Comparison of ENCODE assay signal across 8 cellular contexts in the genomic region with DNA sequence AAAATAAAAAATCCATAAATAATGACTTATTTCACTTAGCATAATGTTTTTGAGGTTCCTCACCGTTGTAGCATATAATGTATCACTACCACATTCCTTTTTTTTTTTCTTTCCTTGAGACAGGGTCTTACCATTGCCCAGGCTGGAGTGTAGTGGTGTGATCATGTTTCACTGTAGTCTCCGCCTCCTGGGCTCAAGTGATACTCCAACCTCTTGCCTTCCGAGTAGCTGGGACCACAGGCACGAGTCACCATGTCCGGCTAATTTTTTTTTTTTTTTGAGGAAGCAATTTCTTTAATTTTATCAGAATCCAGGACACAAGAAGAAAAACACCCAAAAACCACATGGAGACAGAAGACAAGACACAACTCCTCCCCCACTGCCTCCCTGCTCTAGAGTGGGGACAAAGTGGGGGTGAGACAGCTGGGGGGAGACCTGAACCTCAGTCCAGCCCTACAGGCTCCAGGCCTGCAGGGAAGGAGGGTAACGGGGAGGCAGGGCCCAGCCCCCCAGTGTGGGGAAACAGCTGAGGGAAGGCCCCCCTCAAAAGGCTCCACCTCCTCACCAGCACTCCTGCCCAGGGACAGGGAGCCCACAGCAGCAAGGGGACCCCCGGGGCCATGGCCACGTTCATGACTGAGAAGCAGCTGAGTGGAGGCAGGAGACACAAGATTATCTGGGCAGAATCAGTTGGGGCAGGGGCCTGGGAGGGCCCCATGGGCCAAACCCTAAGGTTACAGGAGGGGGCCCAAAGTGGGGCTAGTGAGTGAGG. TPM values are rescaled to one million over a fixed set of nuclear protein-coding genes. Genes with fewer than 3 reads are reported as not detected.
DNase-seq lines count a peak whose midpoint lies in the region; ATAC-seq and TF ChIP-seq lines count a peak whose summit lies in the region.
"Not testable (repeated sequence)": the region's sequence is repeated elsewhere in the genome, so short reads cannot be mapped to it uniquely, and the experiment has no call there.

No MANE protein-coding gene starts in this region.

- DNase-seq in DMS153 (lab: John Stamatoyannopoulos, UW) (peak; percentile 42), HFFc6 (peak; percentile 15), NCI-H2107 treated with DMSO at 0.1 percent for 48 hours (lab: John Stamatoyannopoulos, UW; ENCODE audit: unreplicated experiment) (peak; percentile 45), RPMI7951 (ENCODE audit: low read depth) (peak; percentile 60), adipocyte (ENCODE audit: low read depth) (peak; percentile 17), fibroblast of peridontal ligament (ENCODE audit: extremely low read depth) (peak; percentile 37), lower lobe of right lung (peak; percentile 65), stromal cell of bone marrow (ENCODE audit: low read depth) (peak; percentile 25)

- H3K27me3 Mint-ChIP-seq in HFFc6 (ENCODE audit: insufficient read depth): peaks cover 12% of the 10 kb centered on the region

- H3K27ac ChIP-seq in lower lobe of right lung: not testable (repeated sequence)

- not testable (repeated sequence) for H3K4me3 ChIP-seq in adipocyte (ENCODE audit: low read length); lower lobe of right lung

- H3K9me3 Mint-ChIP-seq in HFFc6: not testable (repeated sequence)

- H3K9me3 ChIP-seq in adipocyte (ENCODE audit: control insufficient read depth, low read length); lower lobe of right lung: not testable (repeated sequence)

- not testable (repeated sequence) for H3K4me3 Mint-ChIP-seq in HFFc6

- ATAC-seq in lower lobe of right lung: peak; percentile 87 to 92

- H3K4me1 Mint-ChIP-seq in HFFc6 (ENCODE audit: low read depth): peaks cover 13% of the 10 kb centered on the region

- intact Hi-C loops in lower lobe of right lung (cut with DNase I): not testable (repeated sequence)

- H3K27ac Mint-ChIP-seq in HFFc6: not testable (repeated sequence)

- H3K4me1 ChIP-seq in adipocyte (ENCODE audit: control insufficient read depth, insufficient read depth, low read length); lower lobe of right lung: not testable (repeated sequence)

- TF ChIP-seq CTCF in HFFc6 (IDR thresholded peaks at IDR 0.05); lower lobe of right lung (IDR thresholded peaks at IDR 0.05): not testable (repeated sequence)

- not testable (repeated sequence) for H3K36me3 ChIP-seq in adipocyte (ENCODE audit: control insufficient read depth, insufficient read depth, low read length, severe bottlenecking); lower lobe of right lung

- not testable (repeated sequence) for H3K36me3 Mint-ChIP-seq in HFFc6 (ENCODE audit: low read depth)

- not testable (repeated sequence) for H3K9ac ChIP-seq in adipocyte (ENCODE audit: low read length)

- not testable (repeated sequence) for H3K27me3 ChIP-seq in adipocyte (replicated peaks; ENCODE audit: control insufficient read depth, insufficient read depth, low read length); lower lobe of right lung (ENCODE audit: low read depth)

RNA-seq across cellular contexts. Expression of gene KIFC1, which starts 27.0 kb away (rescaled TPM):
- total RNA-seq in HFFc6 (2021; fragmentation: NEBNext Ultra II Directional; extraction: Animal tissue kit (Norgen Biotek cat#: 25700)): 10 to 100 TPM; 20.6 to 43.5 (median 38.6) TPM
- 125 and 128 TPM in 2 replicates for total RNA-seq in RPMI7951 (2014; rRNA removed; shearing (Covaris generic))
- 2.7 TPM for total RNA-seq in lower lobe of right lung

RNA-seq across cellular contexts. Expression of gene DAXX, which starts 41.9 kb away (rescaled TPM):
- total RNA-seq in HFFc6 (2021; fragmentation: NEBNext Ultra II Directional; extraction: Animal tissue kit (Norgen Biotek cat#: 25700)): 10 to 100 TPM; 44.9 to 53.2 (median 50.4) TPM
- 51.8 and 54.8 TPM in 2 replicates for total RNA-seq in RPMI7951 (2014; rRNA removed; shearing (Covaris generic))
- total RNA-seq in lower lobe of right lung: 36.0 TPM

RNA-seq across cellular contexts. Expression of gene PHF1, which starts 46.2 kb away (rescaled TPM):
- total RNA-seq in HFFc6 (2021; fragmentation: NEBNext Ultra II Directional; extraction: Animal tissue kit (Norgen Biotek cat#: 25700)): 10 to 100 TPM; 43.2 to 52.8 (median 51.4) TPM
- 23.2 and 23.5 TPM in 2 replicates for total RNA-seq in RPMI7951 (2014; rRNA removed; shearing (Covaris generic))
- total RNA-seq in lower lobe of right lung: 69.7 TPM

RNA-seq across cellular contexts. Expression of gene ZBTB22, which starts 47.1 kb away (rescaled TPM):
- total RNA-seq in HFFc6 (2021; fragmentation: NEBNext Ultra II Directional; extraction: Animal tissue kit (Norgen Biotek cat#: 25700)): 10 to 100 TPM; 15.2 to 19.9 (median 17.0) TPM
- total RNA-seq in RPMI7951 (2014; rRNA removed; shearing (Covaris generic)): 10.7 TPM in 2 replicates
- 27.5 TPM for total RNA-seq in lower lobe of right lung

RNA-seq across cellular contexts. Expression of gene TAPBP, which starts 50.8 kb away (rescaled TPM):
- 100 to 1,000 TPM in 5 of 6 experiments, 10 to 100 TPM in 1; 88.7 to 118 (median 104) TPM for total RNA-seq in HFFc6 (2021; fragmentation: NEBNext Ultra II Directional; extraction: Animal tissue kit (Norgen Biotek cat#: 25700))
- total RNA-seq in RPMI7951 (2014; rRNA removed; shearing (Covaris generic)): 77.1 and 79.9 TPM in 2 replicates
- total RNA-seq in lower lobe of right lung: 206 TPM

Comparison
In these comparisons a context has a peak if more than half of its experiments do, and no peak if none do; other contexts are left out.
1. DNase-seq: peak in every context shown above with its lines; median percentile 65 in lower lobe of right lung; 60 in RPMI7951; 45 in NCI-H2107 treated with DMSO at 0.1 percent for 48 hours; 42 in DMS153; 37 in fibroblast of peridontal ligament; 25 in stromal cell of bone marrow; 17 in adipocyte; 15 in HFFc6.